ENCODE assay signal across 1 cellular context in the genomic region with DNA sequence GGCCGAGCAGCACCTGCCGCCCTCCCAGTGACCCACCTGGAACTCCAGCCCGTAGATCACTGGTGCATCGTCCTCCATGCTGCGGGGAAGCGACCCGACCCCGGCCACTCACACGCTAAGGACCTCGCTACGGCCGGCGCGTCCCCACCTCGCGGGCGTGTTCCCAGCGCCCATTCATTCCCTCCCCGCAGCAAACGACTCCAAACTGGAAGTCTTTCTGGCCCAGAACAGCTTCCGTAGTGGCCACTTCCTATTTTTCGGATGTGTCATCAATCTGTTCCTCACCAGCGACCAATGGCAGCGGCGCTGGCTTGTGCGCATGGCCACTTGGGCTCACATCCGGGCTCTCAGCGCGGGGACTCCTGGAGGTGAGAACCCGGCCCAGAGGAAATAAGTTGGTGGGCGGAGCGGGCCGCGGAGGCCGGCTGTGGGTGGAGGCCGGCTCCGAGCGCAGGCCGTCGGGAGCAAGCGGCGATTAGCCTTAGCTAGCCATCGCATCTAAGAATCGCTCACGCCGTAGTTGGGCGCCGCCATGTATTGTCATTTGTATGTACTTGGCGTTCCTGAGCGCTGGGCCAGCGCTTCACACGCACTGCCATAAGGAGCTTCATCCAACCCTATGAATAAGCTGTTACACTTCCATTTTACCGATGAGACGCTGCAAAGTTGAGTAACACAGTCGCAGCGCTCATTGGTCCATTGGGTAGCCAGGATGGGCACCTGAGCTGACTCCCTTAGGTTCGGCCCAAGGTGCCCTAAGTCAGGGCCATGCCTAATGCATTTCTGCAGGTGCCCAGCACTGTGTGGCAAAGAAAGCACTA.
TF ChIP-seq lines count a peak whose summit lies in the region.

A gene (minus strand): TSS at position 207 of the 821 bp plus-strand sequence. CDS start 129 bp downstream, at position 78.

TF ChIP-seq in HepG2, 621 proteins besides CTCF, POLR2A, EP300 and RAD21 (continued from another document):
- TF ChIP-seq, protein P1, sequence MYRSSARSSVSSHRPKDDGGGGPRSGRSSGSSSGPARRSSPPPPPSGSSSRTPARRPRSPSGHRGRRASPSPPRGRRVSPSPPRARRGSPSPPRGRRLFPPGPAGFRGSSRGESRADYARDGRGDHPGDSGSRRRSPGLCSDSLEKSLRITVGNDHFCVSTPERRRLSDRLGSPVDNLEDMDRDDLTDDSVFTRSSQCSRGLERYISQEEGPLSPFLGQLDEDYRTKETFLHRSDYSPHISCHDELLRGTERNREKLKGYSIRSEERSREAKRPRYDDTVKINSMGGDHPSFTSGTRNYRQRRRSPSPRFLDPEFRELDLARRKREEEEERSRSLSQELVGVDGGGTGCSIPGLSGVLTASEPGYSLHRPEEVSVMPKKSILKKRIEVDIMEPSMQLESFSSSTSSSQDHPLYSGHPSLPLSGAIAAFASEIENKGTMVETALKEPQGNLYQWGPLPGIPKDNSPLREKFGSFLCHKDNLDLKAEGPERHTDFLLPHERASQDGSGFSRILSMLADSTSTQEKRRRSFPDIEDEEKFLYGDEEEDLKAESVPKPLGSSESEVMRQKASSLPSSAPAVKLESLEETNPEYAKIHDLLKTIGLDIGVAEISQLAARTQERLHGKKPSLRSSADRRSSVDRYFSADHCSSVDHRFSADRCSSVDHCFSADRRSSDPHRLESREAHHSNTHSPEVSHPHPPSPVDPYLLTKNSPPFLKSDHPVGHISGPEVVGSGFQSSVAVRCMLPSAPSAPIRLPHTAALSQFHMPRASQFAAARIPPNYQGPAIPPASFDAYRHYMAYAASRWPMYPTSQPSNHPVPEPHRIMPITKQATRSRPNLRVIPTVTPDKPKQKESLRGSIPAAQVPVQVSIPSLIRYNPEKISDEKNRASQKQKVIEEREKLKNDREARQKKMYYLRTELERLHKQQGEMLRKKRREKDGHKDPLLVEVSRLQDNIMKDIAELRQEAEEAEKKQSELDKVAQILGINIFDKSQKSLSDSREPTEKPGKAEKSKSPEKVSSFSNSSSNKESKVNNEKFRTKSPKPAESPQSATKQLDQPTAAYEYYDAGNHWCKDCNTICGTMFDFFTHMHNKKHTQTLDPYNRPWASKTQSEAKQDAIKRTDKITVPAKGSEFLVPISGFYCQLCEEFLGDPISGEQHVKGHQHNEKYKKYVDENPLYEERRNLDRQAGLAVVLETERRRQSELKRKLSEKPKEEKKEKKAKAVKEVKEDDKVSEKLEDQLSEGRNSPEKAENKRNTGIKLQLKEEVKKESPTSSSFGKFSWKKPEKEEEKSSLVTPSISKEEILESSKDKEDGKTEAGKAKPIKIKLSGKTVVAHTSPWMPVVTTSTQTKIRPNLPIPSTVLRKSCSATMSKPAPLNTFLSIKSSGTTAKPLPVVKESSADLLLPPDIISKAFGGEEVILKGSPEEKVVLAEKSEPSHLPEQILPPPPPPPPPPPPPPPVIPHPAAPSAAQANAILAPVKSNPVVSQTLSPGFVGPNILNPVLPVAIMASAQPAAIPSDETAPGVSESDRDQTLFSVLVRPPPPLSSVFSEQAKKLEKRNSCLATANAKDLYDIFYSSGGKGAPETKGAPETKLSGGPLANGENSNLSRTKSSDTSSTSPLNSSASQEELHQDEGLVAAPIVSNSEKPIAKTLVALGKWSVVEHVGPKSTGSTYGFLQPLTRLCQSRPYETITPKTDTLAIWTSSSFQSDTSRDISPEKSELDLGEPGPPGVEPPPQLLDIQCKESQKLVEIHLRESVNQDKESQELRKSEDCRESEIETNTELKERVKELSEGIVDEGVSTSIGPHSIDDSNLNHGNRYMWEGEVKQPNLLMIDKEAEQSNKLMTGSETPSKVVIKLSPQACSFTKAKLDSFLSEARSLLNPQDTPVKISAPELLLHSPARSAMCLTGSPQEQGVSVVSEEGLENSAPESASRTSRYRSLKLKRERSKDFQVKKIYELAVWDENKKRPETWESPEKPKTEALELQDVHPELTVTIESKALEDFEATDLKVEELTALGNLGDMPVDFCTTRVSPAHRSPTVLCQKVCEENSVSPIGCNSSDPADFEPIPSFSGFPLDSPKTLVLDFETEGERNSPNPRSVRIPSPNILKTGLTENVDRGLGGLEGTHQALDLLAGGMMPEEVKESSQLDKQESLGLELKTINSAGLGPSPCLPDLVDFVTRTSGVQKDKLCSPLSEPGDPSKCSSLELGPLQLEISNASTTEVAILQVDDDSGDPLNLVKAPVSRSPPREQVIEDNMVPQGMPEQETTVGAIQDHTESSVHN (CRISPR knock-in tag; IDR thresholded peaks at IDR 0.05), result no peak
- no peak for TF ChIP-seq ZNF83 (CRISPR knock-in tag; IDR thresholded peaks at IDR 0.05; ENCODE audit: borderline replicate concordance)
- TF ChIP-seq ZNF660 (CRISPR knock-in tag; IDR thresholded peaks at IDR 0.05; ENCODE audit: borderline replicate concordance, low read depth), result peak; percentile 58; the same call in 1 of the 2 replicates
- TF ChIP-seq HOXD1 (CRISPR knock-in tag; IDR thresholded peaks at IDR 0.05), result peak; percentile 78
- TF ChIP-seq NFATC3 (CRISPR knock-in tag; IDR thresholded peaks at IDR 0.05), result peak; percentile 77; the same call in 1 of the 2 replicates
- peak; percentile 90; the same call in 1 of the 2 replicates for TF ChIP-seq ZNF619 (CRISPR knock-in tag; IDR thresholded peaks at IDR 0.05)
- TF ChIP-seq ARNT2 (CRISPR knock-in tag; IDR thresholded peaks at IDR 0.05; ENCODE audit: low read depth), result peak; percentile 91
- TF ChIP-seq, protein P2, sequence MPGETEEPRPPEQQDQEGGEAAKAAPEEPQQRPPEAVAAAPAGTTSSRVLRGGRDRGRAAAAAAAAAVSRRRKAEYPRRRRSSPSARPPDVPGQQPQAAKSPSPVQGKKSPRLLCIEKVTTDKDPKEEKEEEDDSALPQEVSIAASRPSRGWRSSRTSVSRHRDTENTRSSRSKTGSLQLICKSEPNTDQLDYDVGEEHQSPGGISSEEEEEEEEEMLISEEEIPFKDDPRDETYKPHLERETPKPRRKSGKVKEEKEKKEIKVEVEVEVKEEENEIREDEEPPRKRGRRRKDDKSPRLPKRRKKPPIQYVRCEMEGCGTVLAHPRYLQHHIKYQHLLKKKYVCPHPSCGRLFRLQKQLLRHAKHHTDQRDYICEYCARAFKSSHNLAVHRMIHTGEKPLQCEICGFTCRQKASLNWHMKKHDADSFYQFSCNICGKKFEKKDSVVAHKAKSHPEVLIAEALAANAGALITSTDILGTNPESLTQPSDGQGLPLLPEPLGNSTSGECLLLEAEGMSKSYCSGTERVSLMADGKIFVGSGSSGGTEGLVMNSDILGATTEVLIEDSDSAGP (CRISPR knock-in tag; IDR thresholded peaks at IDR 0.05; ENCODE audit: borderline replicate concordance), result peak; percentile 88; the same call in 1 of the 2 replicates
- TF ChIP-seq ZNF510 (CRISPR knock-in tag; IDR thresholded peaks at IDR 0.05; ENCODE audit: low read depth), result peak; percentile 94; the same call in 1 of the 2 replicates
- peak; percentile 84 for TF ChIP-seq ZBTB20 (CRISPR knock-in tag; IDR thresholded peaks at IDR 0.05; ENCODE audit: borderline replicate concordance, low read depth)
- TF ChIP-seq, protein P3, sequence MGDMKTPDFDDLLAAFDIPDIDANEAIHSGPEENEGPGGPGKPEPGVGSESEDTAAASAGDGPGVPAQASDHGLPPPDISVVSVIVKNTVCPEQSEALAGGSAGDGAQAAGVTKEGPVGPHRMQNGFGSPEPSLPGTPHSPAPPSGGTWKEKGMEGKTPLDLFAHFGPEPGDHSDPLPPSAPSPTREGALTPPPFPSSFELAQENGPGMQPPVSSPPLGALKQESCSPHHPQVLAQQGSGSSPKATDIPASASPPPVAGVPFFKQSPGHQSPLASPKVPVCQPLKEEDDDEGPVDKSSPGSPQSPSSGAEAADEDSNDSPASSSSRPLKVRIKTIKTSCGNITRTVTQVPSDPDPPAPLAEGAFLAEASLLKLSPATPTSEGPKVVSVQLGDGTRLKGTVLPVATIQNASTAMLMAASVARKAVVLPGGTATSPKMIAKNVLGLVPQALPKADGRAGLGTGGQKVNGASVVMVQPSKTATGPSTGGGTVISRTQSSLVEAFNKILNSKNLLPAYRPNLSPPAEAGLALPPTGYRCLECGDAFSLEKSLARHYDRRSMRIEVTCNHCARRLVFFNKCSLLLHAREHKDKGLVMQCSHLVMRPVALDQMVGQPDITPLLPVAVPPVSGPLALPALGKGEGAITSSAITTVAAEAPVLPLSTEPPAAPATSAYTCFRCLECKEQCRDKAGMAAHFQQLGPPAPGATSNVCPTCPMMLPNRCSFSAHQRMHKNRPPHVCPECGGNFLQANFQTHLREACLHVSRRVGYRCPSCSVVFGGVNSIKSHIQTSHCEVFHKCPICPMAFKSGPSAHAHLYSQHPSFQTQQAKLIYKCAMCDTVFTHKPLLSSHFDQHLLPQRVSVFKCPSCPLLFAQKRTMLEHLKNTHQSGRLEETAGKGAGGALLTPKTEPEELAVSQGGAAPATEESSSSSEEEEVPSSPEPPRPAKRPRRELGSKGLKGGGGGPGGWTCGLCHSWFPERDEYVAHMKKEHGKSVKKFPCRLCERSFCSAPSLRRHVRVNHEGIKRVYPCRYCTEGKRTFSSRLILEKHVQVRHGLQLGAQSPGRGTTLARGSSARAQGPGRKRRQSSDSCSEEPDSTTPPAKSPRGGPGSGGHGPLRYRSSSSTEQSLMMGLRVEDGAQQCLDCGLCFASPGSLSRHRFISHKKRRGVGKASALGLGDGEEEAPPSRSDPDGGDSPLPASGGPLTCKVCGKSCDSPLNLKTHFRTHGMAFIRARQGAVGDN (CRISPR knock-in tag; IDR thresholded peaks at IDR 0.05), result peak; percentile 98
- TF ChIP-seq, protein P4, sequence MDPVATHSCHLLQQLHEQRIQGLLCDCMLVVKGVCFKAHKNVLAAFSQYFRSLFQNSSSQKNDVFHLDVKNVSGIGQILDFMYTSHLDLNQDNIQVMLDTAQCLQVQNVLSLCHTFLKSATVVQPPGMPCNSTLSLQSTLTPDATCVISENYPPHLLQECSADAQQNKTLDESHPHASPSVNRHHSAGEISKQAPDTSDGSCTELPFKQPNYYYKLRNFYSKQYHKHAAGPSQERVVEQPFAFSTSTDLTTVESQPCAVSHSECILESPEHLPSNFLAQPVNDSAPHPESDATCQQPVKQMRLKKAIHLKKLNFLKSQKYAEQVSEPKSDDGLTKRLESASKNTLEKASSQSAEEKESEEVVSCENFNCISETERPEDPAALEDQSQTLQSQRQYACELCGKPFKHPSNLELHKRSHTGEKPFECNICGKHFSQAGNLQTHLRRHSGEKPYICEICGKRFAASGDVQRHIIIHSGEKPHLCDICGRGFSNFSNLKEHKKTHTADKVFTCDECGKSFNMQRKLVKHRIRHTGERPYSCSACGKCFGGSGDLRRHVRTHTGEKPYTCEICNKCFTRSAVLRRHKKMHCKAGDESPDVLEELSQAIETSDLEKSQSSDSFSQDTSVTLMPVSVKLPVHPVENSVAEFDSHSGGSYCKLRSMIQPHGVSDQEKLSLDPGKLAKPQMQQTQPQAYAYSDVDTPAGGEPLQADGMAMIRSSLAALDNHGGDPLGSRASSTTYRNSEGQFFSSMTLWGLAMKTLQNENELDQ (CRISPR knock-in tag; IDR thresholded peaks at IDR 0.05; ENCODE audit: borderline replicate concordance), result peak; percentile 93; the same call in 1 of the 2 replicates
- peak; percentile 97; the same call in 1 of the 2 replicates for TF ChIP-seq ZNF34 (CRISPR knock-in tag; IDR thresholded peaks at IDR 0.05; ENCODE audit: borderline replicate concordance)
- no peak for TF ChIP-seq STAT5B (CRISPR knock-in tag; IDR thresholded peaks at IDR 0.05)
- no peak for TF ChIP-seq PHB2 (IDR thresholded peaks at IDR 0.05; ENCODE audit: partially characterized antibody)
- TF ChIP-seq, protein P5, sequence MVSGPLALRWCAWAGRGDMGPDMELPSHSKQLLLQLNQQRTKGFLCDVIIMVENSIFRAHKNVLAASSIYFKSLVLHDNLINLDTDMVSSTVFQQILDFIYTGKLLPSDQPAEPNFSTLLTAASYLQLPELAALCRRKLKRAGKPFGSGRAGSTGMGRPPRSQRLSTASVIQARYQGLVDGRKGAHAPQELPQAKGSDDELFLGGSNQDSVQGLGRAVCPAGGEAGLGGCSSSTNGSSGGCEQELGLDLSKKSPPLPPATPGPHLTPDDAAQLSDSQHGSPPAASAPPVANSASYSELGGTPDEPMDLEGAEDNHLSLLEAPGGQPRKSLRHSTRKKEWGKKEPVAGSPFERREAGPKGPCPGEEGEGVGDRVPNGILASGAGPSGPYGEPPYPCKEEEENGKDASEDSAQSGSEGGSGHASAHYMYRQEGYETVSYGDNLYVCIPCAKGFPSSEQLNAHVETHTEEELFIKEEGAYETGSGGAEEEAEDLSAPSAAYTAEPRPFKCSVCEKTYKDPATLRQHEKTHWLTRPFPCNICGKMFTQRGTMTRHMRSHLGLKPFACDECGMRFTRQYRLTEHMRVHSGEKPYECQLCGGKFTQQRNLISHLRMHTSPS (CRISPR knock-in tag; IDR thresholded peaks at IDR 0.05; ENCODE audit: low read depth), result no peak; the same call in 1 of the 2 replicates
- peak; percentile 84 for TF ChIP-seq JUND (CRISPR knock-in tag; IDR thresholded peaks at IDR 0.05)
- TF ChIP-seq, protein P6, sequence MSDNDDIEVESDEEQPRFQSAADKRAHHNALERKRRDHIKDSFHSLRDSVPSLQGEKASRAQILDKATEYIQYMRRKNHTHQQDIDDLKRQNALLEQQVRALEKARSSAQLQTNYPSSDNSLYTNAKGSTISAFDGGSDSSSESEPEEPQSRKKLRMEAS (IDR thresholded peaks at IDR 0.05), result peak; percentile 81
- TF ChIP-seq SSRP1 (CRISPR knock-in tag; IDR thresholded peaks at IDR 0.05), result no peak
- TF ChIP-seq, protein P7, sequence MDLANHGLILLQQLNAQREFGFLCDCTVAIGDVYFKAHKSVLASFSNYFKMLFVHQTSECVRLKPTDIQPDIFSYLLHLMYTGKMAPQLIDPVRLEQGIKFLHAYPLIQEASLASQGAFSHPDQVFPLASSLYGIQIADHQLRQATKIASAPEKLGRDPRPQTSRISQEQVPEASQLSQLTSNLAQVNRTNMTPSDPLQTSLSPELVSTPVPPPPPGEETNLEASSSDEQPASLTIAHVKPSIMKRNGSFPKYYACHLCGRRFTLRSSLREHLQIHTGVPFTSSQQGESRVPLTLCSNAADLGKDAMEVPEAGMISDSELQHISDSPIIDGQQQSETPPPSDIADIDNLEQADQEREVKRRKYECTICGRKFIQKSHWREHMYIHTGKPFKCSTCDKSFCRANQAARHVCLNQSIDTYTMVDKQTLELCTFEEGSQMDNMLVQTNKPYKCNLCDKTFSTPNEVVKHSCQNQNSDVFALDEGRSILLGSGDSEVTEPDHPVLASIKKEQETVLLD (CRISPR knock-in tag; IDR thresholded peaks at IDR 0.05; ENCODE audit: low read depth), result peak; percentile 84
- TF ChIP-seq MEF2D (CRISPR knock-in tag; IDR thresholded peaks at IDR 0.05), result peak; percentile 78
